Comparison of ENCODE assay signal across 28 cellular contexts in genomic region chr1:215830221-215830620, GRCh38.
"Had no signal": no experiment of that assay in that cellular context is flagged by ENCODE, and none has a peak within 500 bp of the region (broad histone marks: within the 10 kb centered on the region; RNA-seq: fewer than 3 reads in every experiment).

No MANE protein-coding gene starts in this region.

- H3K9me3 ChIP-seq: esophagus squamous epithelium, mucosa of descending colon, ovary, sigmoid colon, stomach, thyroid gland had no signal

- H3K4me3 ChIP-seq: coronary artery, esophagus squamous epithelium, lung, mucosa of descending colon, ovary, psoas muscle, sigmoid colon, stomach, thyroid gland had no signal

- H3K36me3 ChIP-seq: esophagus squamous epithelium, ovary, sigmoid colon, stomach, thyroid gland had no signal

- H3K4me3 Mint-ChIP-seq: effector memory CD8-positive, alpha-beta T cell; memory B cell; mesothelial cell of epicardium; naive B cell; natural killer cell treated with Interleukin-12 subunit alpha and Interleukin-12 subunit beta and Interleukin-15 and Interleukin-18, amount 100 ng/mL, for 72 hours; neural crest cell; stimulated activated effector memory CD8-positive, alpha-beta T cell treated with anti-CD3 and anti-CD28 coated beads, Interleukin-12 subunit alpha, Interleukin-12 subunit beta, amount 100 ng/mL, for 72 hours; type B pancreatic cell had no signal

- H3K27me3 Mint-ChIP-seq: effector memory CD8-positive, alpha-beta T cell; memory B cell; naive B cell; natural killer cell treated with Interleukin-12 subunit alpha and Interleukin-12 subunit beta and Interleukin-15 and Interleukin-18, amount 100 ng/mL, for 72 hours; type B pancreatic cell had no signal

- H3K4me1 Mint-ChIP-seq: memory B cell; mesothelial cell of epicardium; naive B cell; neural crest cell; stimulated activated effector memory CD8-positive, alpha-beta T cell treated with anti-CD3 and anti-CD28 coated beads, Interleukin-12 subunit alpha, Interleukin-12 subunit beta, amount 100 ng/mL, for 72 hours had no signal

- DNase-seq: effector memory CD8-positive, alpha-beta T cell; erythroblast; esophagus squamous epithelium; head of caudate nucleus; mucosa of descending colon; naive B cell; ovary; posterior cingulate gyrus; psoas muscle; right cardiac atrium; sigmoid colon; stimulated activated CD4-positive, alpha-beta T cell treated with anti-CD3 and anti-CD28 coated beads, Interleukin-2, amount 100 ng/mL, for 24 hours; stimulated activated CD4-positive, alpha-beta T cell treated with anti-CD3 and anti-CD28 coated beads, Interleukin-4, amount 100 ng/mL, for 24 hours; stimulated activated naive CD4-positive, alpha-beta T cell treated with Interleukin-2 at 50 U/mL for 16 hours; stomach; thyroid gland had no signal

- ATAC-seq: effector memory CD8-positive, alpha-beta T cell; left lobe of liver; mucosa of descending colon; natural killer cell treated with Interleukin-12 subunit alpha and Interleukin-12 subunit beta and Interleukin-15 and Interleukin-18, amount 100 ng/mL, for 72 hours; psoas muscle; right cardiac atrium; stimulated activated effector memory CD8-positive, alpha-beta T cell treated with anti-CD3 and anti-CD28 coated beads, Interleukin-12 subunit alpha, Interleukin-12 subunit beta, amount 100 ng/mL, for 72 hours had no signal

- H3K27ac Mint-ChIP-seq: effector memory CD8-positive, alpha-beta T cell; memory B cell; mesothelial cell of epicardium; naive B cell; natural killer cell treated with Interleukin-12 subunit alpha and Interleukin-12 subunit beta and Interleukin-15 and Interleukin-18, amount 100 ng/mL, for 72 hours; stimulated activated effector memory CD8-positive, alpha-beta T cell treated with anti-CD3 and anti-CD28 coated beads, Interleukin-12 subunit alpha, Interleukin-12 subunit beta, amount 100 ng/mL, for 72 hours; type B pancreatic cell had no signal

- H3K27ac ChIP-seq: coronary artery, esophagus squamous epithelium, ovary, psoas muscle, sigmoid colon, stomach, thyroid gland had no signal

- H3K36me3 Mint-ChIP-seq: memory B cell; mesothelial cell of epicardium; naive B cell; stimulated activated effector memory CD8-positive, alpha-beta T cell treated with anti-CD3 and anti-CD28 coated beads, Interleukin-12 subunit alpha, Interleukin-12 subunit beta, amount 100 ng/mL, for 72 hours; type B pancreatic cell had no signal

- H3K27me3 ChIP-seq: esophagus squamous epithelium, ovary, sigmoid colon, stomach, thyroid gland had no signal

- FAIRE-seq: endometrium, frontal cortex, keratinocyte had no signal

- H3K4me1 ChIP-seq: esophagus squamous epithelium, psoas muscle, sigmoid colon, stomach, thyroid gland had no signal
